8 cellular contexts compared by ENCODE assay signal in genomic region chr17:68437979-68438877, GRCh38. TPM values are rescaled to one million over a fixed set of nuclear protein-coding genes. Genes with fewer than 3 reads are reported as not detected.
A peak's percentile ranks its signal among the peaks of the same experiment; 100 is the strongest.
DNase-seq lines count a peak whose midpoint lies in the region; ATAC-seq, FAIRE-seq and TF ChIP-seq lines count a peak whose summit lies in the region.

No MANE protein-coding gene starts in this region.

- no peak for FAIRE-seq in small intestine (lab: Jason Lieb, UNC)

- H3K27ac Mint-ChIP-seq in CD14-positive monocyte: peak overlapping the region; percentile 87 to 93 (median 89)
- H3K27ac Mint-ChIP-seq in activated CD4-positive, alpha-beta T cell treated with anti-CD3 and anti-CD28 coated beads, Interleukin-2, amount 10 ng/mL, durations not matched to agents 24 days and 14 days: peak overlapping the region; percentile 89

- DNase-seq in CD14-positive monocyte (ENCODE audit: low spot score) (peak; percentile 60), fibroblast of the aortic adventitia (ENCODE audit: low read depth) (peak; percentile 53), small intestine (peak; percentile 79), NCI-H526 treated with DMSO at 0.1 percent for 48 hours (lab: John Stamatoyannopoulos, UW) (no peak), putamen (ENCODE audit: low spot score) (no peak)
- peak; percentile 88 for DNase-seq in activated CD4-positive, alpha-beta T cell treated with anti-CD3 and anti-CD28 coated beads, Interleukin-2, amount 10 ng/mL, durations not matched to agents 24 days and 14 days

- H3K4me3 Mint-ChIP-seq in CD14-positive monocyte: peak overlapping the region; percentile 68 to 82
- peak overlapping the region; percentile 72 for H3K4me3 Mint-ChIP-seq in activated CD4-positive, alpha-beta T cell treated with anti-CD3 and anti-CD28 coated beads, Interleukin-2, amount 10 ng/mL, durations not matched to agents 24 days and 14 days

- H3K36me3 ChIP-seq in small intestine (ENCODE audit: control insufficient read depth in 2 of 2, insufficient read depth in 2 of 2, low read length in 2 of 2): peaks cover under 1 to 10% of the 10 kb centered on the region in 2 donors

- no peaks in the 10 kb centered on the region for H3K9me3 Mint-ChIP-seq in CD14-positive monocyte
- no peaks in the 10 kb centered on the region for H3K9me3 Mint-ChIP-seq in activated CD4-positive, alpha-beta T cell treated with anti-CD3 and anti-CD28 coated beads, Interleukin-2, amount 10 ng/mL, durations not matched to agents 24 days and 14 days

- no peaks in the 10 kb centered on the region for H3K9me3 ChIP-seq in small intestine (ENCODE audit: control insufficient read depth, low read depth)

- H3K4me1 ChIP-seq in small intestine (ENCODE audit: control insufficient read depth in 2 of 2, insufficient read depth in 1 of 2, low read depth in 1 of 2, low read length in 1 of 2): peaks cover 0 to 6% of the 10 kb centered on the region in 2 donors

- intact Hi-C loops in CD14-positive monocyte (cut with micrococcal nuclease): loop anchor here (5.0 kb wide), 1 partner anchor 176 kb away; no protein-coding TSS in a partner anchor
- intact Hi-C loops in activated CD4-positive, alpha-beta T cell treated with anti-CD3 and anti-CD28 coated beads, Interleukin-2, amount 10 ng/mL, durations not matched to agents 24 days and 14 days (cut with micrococcal nuclease): loop anchor here (2.0 to 5.0 kb wide), 3 partner anchors 36 to 265 kb away; no protein-coding TSS in a partner anchor

- peaks cover 62% of the 10 kb centered on the region for H3K4me1 Mint-ChIP-seq in CD14-positive monocyte
- peaks cover 56% of the 10 kb centered on the region for H3K4me1 Mint-ChIP-seq in activated CD4-positive, alpha-beta T cell treated with anti-CD3 and anti-CD28 coated beads, Interleukin-2, amount 10 ng/mL, durations not matched to agents 24 days and 14 days

- peaks cover 30 to 38% of the 10 kb centered on the region in 2 donors for H3K36me3 Mint-ChIP-seq in CD14-positive monocyte
- H3K36me3 Mint-ChIP-seq in activated CD4-positive, alpha-beta T cell treated with anti-CD3 and anti-CD28 coated beads, Interleukin-2, amount 10 ng/mL, durations not matched to agents 24 days and 14 days (ENCODE audit: low read depth): peaks cover 15% of the 10 kb centered on the region

- TF ChIP-seq CTCF in CD14-positive monocyte (IDR thresholded peaks at IDR 0.05) (no peak), fibroblast of the aortic adventitia (IDR thresholded peaks at IDR 0.05; ENCODE audit: insufficient read depth, low read length) (no peak)

- H3K27me3 Mint-ChIP-seq in CD14-positive monocyte (ENCODE audit: low read depth in 3 of 3): no peaks in the 10 kb centered on the region
- H3K27me3 Mint-ChIP-seq in activated CD4-positive, alpha-beta T cell treated with anti-CD3 and anti-CD28 coated beads, Interleukin-2, amount 10 ng/mL, durations not matched to agents 24 days and 14 days: no peaks in the 10 kb centered on the region

- H3K4me3 ChIP-seq in fibroblast of the aortic adventitia (ENCODE audit: low read depth, low read length) (no peak overlapping the region), small intestine (ENCODE audit: low read depth in 1 of 2, low read length in 2 of 2) (no peak overlapping the region)

- ATAC-seq in GM19372 (IDR thresholded peaks at IDR 0.05; ENCODE audit: low read depth, unreplicated experiment) (peak; percentile 78), HG03432 (IDR thresholded peaks at IDR 0.05; ENCODE audit: unreplicated experiment) (peak; percentile 64)

- WGBS in small intestine, 3 donors: 62 to 66% (median 62%) methylated on average over 16 of the region's 16 CpGs

- H3K27me3 ChIP-seq in small intestine (ENCODE audit: control insufficient read depth in 2 of 2, insufficient read depth in 2 of 2, low read length in 2 of 2): no peaks in the 10 kb centered on the region

- peak overlapping the region; percentile 33 to 89 for H3K27ac ChIP-seq in small intestine (ENCODE audit: low read depth in 1 of 2, low read length in 1 of 2)

RNA-seq across cellular contexts. Expression of gene WIPI1, which starts 19.1 kb away (rescaled TPM):
- polyA plus RNA-seq in CD14-positive monocyte: 10 to 100 TPM; 19.9 to 22.1 TPM
- total RNA-seq in activated CD4-positive, alpha-beta T cell treated with anti-CD3 and anti-CD28 coated beads, Interleukin-2, amount 10 ng/mL, durations not matched to agents 24 days and 14 days: 9.1 and 9.5 TPM in 2 replicates
- total RNA-seq in fibroblast of the aortic adventitia (ENCODE audit: low replicate concordance): 78.1 and 84.9 TPM in 2 replicates
- 10 to 100 TPM; 11.6 to 21.6 (median 18.1) TPM for polyA plus RNA-seq in small intestine

Comparison
In these comparisons a context has a peak if more than half of its experiments do, and no peak if none do; other contexts are left out.
1. DNase-seq: peak in CD14-positive monocyte (single experiment), activated CD4-positive, alpha-beta T cell treated with anti-CD3 and anti-CD28 coated beads, Interleukin-2, amount 10 ng/mL, durations not matched to agents 24 days and 14 days (single experiment), fibroblast of the aortic adventitia (single experiment) and small intestine (single experiment); none in NCI-H526 treated with DMSO at 0.1 percent for 48 hours (single experiment) and putamen (single experiment).